ENCODE assay signal across 1 cellular context in the genomic region with DNA sequence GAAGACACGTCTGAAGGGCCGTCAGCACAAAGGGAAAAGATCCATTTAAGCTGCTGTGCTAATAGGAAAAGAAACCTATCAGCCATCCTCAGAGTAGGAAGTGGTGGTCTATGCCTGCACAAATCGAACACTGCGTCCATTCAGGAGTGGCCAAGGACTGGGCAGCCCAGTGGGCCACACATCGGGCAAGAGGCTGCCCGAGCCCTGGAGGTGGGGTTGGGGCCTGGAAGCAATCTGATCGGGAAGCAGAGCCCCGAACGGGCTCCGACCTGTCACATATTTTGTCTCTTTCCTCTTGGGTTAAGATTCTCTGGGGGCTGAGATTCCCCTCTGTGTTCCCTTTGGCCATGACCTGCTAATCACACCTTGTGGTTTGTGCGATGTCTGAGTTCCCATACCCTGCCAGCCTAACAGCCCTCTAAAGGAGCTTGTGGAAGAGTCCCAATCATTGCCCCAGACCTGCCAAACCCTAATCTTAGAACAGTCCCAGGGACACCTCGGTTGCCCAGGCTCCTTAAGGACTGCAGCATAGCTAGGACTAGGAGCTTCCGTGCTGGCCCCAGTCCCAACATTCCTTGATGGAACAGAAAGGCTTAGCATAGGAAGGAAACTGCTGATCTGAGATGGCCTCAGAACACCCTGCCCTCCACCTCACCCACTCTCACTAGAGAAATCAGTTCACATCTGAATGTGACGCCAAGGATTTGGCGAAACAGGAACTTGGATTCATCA.
TF ChIP-seq lines count a peak whose summit lies in the region.

No MANE protein-coding gene starts in this region.

TF ChIP-seq in GM23338, 12 proteins besides CTCF, POLR2A, EP300 and RAD21 (continued from another document):
- TF ChIP-seq, protein P1, sequence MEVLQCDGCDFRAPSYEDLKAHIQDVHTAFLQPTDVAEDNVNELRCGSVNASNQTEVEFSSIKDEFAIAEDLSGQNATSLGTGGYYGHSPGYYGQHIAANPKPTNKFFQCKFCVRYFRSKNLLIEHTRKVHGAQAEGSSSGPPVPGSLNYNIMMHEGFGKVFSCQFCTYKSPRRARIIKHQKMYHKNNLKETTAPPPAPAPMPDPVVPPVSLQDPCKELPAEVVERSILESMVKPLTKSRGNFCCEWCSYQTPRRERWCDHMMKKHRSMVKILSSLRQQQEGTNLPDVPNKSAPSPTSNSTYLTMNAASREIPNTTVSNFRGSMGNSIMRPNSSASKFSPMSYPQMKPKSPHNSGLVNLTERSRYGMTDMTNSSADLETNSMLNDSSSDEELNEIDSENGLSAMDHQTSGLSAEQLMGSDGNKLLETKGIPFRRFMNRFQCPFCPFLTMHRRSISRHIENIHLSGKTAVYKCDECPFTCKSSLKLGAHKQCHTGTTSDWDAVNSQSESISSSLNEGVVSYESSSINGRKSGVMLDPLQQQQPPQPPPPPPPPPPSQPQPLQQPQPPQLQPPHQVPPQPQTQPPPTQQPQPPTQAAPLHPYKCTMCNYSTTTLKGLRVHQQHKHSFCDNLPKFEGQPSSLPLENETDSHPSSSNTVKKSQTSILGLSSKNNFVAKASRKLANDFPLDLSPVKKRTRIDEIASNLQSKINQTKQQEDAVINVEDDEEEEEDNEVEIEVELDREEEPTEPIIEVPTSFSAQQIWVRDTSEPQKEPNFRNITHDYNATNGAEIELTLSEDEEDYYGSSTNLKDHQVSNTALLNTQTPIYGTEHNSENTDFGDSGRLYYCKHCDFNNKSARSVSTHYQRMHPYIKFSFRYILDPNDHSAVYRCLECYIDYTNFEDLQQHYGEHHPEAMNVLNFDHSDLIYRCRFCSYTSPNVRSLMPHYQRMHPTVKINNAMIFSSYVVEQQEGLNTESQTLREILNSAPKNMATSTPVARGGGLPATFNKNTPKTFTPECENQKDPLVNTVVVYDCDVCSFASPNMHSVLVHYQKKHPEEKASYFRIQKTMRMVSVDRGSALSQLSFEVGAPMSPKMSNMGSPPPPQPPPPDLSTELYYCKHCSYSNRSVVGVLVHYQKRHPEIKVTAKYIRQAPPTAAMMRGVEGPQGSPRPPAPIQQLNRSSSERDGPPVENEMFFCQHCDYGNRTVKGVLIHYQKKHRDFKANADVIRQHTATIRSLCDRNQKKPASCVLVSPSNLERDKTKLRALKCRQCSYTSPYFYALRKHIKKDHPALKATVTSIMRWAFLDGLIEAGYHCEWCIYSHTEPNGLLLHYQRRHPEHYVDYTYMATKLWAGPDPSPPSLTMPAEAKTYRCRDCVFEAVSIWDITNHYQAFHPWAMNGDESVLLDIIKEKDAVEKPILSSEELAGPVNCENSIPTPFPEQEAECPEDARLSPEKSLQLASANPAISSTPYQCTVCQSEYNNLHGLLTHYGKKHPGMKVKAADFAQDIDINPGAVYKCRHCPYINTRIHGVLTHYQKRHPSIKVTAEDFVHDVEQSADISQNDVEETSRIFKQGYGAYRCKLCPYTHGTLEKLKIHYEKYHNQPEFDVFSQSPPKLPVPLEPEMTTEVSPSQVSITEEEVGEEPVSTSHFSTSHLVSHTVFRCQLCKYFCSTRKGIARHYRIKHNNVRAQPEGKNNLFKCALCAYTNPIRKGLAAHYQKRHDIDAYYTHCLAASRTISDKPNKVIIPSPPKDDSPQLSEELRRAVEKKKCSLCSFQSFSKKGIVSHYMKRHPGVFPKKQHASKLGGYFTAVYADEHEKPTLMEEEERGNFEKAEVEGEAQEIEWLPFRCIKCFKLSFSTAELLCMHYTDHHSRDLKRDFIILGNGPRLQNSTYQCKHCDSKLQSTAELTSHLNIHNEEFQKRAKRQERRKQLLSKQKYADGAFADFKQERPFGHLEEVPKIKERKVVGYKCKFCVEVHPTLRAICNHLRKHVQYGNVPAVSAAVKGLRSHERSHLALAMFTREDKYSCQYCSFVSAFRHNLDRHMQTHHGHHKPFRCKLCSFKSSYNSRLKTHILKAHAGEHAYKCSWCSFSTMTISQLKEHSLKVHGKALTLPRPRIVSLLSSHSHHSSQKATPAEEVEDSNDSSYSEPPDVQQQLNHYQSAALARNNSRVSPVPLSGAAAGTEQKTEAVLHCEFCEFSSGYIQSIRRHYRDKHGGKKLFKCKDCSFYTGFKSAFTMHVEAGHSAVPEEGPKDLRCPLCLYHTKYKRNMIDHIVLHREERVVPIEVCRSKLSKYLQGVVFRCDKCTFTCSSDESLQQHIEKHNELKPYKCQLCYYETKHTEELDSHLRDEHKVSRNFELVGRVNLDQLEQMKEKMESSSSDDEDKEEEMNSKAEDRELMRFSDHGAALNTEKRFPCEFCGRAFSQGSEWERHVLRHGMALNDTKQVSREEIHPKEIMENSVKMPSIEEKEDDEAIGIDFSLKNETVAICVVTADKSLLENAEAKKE (CRISPR knock-in tag; IDR thresholded peaks at IDR 0.05): no peak
- TF ChIP-seq NANOG (IDR thresholded peaks at IDR 0.05; ENCODE audit: borderline replicate concordance) (no peak), STAT1 (IDR thresholded peaks at IDR 0.05; ENCODE audit: unreplicated experiment) (no peak), EZH2 (IDR thresholded peaks at IDR 0.05; ENCODE audit: low read depth, unreplicated experiment) (no peak), ZNF114 (CRISPR knock-in tag; IDR thresholded peaks at IDR 0.05) (no peak), CREB1 (CRISPR knock-in tag; IDR thresholded peaks at IDR 0.05; ENCODE audit: low read depth) (no peak), ZNF331 (CRISPR knock-in tag; IDR thresholded peaks at IDR 0.05; ENCODE audit: low read depth) (no peak), EZH2phosphoT487 (IDR thresholded peaks at IDR 0.05; ENCODE audit: unreplicated experiment) (no peak)
- TF ChIP-seq, protein P2, sequence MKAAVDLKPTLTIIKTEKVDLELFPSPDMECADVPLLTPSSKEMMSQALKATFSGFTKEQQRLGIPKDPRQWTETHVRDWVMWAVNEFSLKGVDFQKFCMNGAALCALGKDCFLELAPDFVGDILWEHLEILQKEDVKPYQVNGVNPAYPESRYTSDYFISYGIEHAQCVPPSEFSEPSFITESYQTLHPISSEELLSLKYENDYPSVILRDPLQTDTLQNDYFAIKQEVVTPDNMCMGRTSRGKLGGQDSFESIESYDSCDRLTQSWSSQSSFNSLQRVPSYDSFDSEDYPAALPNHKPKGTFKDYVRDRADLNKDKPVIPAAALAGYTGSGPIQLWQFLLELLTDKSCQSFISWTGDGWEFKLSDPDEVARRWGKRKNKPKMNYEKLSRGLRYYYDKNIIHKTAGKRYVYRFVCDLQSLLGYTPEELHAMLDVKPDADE (IDR thresholded peaks at IDR 0.05): no peak
- TF ChIP-seq, protein P3, sequence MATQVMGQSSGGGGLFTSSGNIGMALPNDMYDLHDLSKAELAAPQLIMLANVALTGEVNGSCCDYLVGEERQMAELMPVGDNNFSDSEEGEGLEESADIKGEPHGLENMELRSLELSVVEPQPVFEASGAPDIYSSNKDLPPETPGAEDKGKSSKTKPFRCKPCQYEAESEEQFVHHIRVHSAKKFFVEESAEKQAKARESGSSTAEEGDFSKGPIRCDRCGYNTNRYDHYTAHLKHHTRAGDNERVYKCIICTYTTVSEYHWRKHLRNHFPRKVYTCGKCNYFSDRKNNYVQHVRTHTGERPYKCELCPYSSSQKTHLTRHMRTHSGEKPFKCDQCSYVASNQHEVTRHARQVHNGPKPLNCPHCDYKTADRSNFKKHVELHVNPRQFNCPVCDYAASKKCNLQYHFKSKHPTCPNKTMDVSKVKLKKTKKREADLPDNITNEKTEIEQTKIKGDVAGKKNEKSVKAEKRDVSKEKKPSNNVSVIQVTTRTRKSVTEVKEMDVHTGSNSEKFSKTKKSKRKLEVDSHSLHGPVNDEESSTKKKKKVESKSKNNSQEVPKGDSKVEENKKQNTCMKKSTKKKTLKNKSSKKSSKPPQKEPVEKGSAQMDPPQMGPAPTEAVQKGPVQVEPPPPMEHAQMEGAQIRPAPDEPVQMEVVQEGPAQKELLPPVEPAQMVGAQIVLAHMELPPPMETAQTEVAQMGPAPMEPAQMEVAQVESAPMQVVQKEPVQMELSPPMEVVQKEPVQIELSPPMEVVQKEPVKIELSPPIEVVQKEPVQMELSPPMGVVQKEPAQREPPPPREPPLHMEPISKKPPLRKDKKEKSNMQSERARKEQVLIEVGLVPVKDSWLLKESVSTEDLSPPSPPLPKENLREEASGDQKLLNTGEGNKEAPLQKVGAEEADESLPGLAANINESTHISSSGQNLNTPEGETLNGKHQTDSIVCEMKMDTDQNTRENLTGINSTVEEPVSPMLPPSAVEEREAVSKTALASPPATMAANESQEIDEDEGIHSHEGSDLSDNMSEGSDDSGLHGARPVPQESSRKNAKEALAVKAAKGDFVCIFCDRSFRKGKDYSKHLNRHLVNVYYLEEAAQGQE (IDR thresholded peaks at IDR 0.05; ENCODE audit: unreplicated experiment): no peak
